In genomic region chr2:149059822-149060221, GRCh38 we compare ENCODE assay signal across 22 cellular contexts. TPM values are rescaled to one million over a fixed set of nuclear protein-coding genes. Genes with fewer than 3 reads are reported as not detected.
A peak's percentile ranks its signal among the peaks of the same experiment; 100 is the strongest.
DNase-seq lines count a peak whose midpoint lies in the region; ATAC-seq and TF ChIP-seq lines count a peak whose summit lies in the region.
"Had no signal": no experiment of that assay in that cellular context is flagged by ENCODE, and none has a peak within 500 bp of the region (broad histone marks: within the 10 kb centered on the region; RNA-seq: fewer than 3 reads in every experiment).

No MANE protein-coding gene starts in this region.

- H3K36me3 ChIP-seq in IMR-90 (ENCODE audit: control insufficient read depth, insufficient read depth, low read length) = no peaks in the 10 kb centered on the region
- no peaks in the 10 kb centered on the region for H3K36me3 ChIP-seq in endodermal cell (ENCODE audit: control insufficient read depth, insufficient read depth, low read length)
- no peaks in the 10 kb centered on the region for H3K36me3 ChIP-seq in mesendoderm (ENCODE audit: control insufficient read depth, insufficient read depth, low read length)
- H3K36me3 ChIP-seq: BE2C had no signal

- no peak overlapping the region for H3K4me3 ChIP-seq in IMR-90 (ENCODE audit: insufficient read depth, low read depth, low read length)
- no peak overlapping the region for H3K4me3 ChIP-seq in endodermal cell (ENCODE audit: low read length)
- H3K4me3 ChIP-seq in mesendoderm (ENCODE audit: low read length) = no peak overlapping the region
- H3K4me3 ChIP-seq: GM23248 had no signal

- H3K18ac ChIP-seq in IMR-90 (ENCODE audit: low read depth, low read length) = no peak overlapping the region; the same call in 1 of the 2 replicates
- H3K18ac ChIP-seq in mesendoderm (ENCODE audit: low read length) = no peak overlapping the region

- POLR2A ChIA-PET in IMR-90 (lab: Charles Lee; ENCODE audit: unreplicated experiment) = no interaction called here

- in situ Hi-C loops in IMR-90 (cut with MboI; ENCODE audit: low sequenced_read_pairs) = no loop called here

- TF ChIP-seq CTCF in IMR-90 (conservative IDR thresholded peaks at IDR 0.05; ENCODE audit: low read depth, low read length) = no peak
- TF ChIP-seq CTCF in endodermal cell (conservative IDR thresholded peaks at IDR 0.05) = no peak

- H4K20me1 ChIP-seq in IMR-90 (ENCODE audit: insufficient read depth, low read length) = no peaks in the 10 kb centered on the region

- H2AFZ ChIP-seq in IMR-90 (replicated peaks; ENCODE audit: low read length, poor library complexity) = no peak overlapping the region
- H2AFZ ChIP-seq: GM23248 had no signal

- no peaks in the 10 kb centered on the region for H3K79me2 ChIP-seq in mesendoderm (ENCODE audit: control insufficient read depth, insufficient read depth, low read length)

- no peak overlapping the region for H2AK9ac ChIP-seq in IMR-90 (replicated peaks; ENCODE audit: low read depth, low read length, poor library complexity)

- H3K79me1 ChIP-seq in IMR-90 (ENCODE audit: low read depth in 1 of 2, low read length in 2 of 2) = no peaks in the 10 kb centered on the region
- no peaks in the 10 kb centered on the region for H3K79me1 ChIP-seq in mesendoderm (ENCODE audit: low read length)

- H3K27ac ChIP-seq in IMR-90 (ENCODE audit: insufficient read depth, low read length) (no peak overlapping the region), endodermal cell (ENCODE audit: low read depth, low read length) (no peak overlapping the region), mesendoderm (ENCODE audit: low read depth, low read length) (no peak overlapping the region)
- H3K27ac ChIP-seq: GM23248 had no signal

- no peak overlapping the region for H3K23ac ChIP-seq in IMR-90 (ENCODE audit: low read depth, low read length)
- H3K23ac ChIP-seq in mesendoderm (ENCODE audit: low read length) = no peak overlapping the region

- H3K9me1 ChIP-seq in IMR-90 (ENCODE audit: insufficient read depth, low read length) = peaks cover 4% of the 10 kb centered on the region; the same call in 1 of the 2 replicates

- H2BK20ac ChIP-seq in IMR-90 (ENCODE audit: low read depth, low read length) = peak overlapping the region; percentile 64; the same call in 1 of the 2 replicates

- H3K56ac ChIP-seq in IMR-90 (ENCODE audit: extremely low read depth, insufficient read depth, low read length) (no peak overlapping the region), mesendoderm (ENCODE audit: low read length) (peak overlapping the region; percentile 6)

- TF ChIP-seq RAD21 in IMR-90 (IDR thresholded peaks at IDR 0.05; ENCODE audit: low read length) = no peak

- peaks cover 7% of the 10 kb centered on the region for H3K27me3 Mint-ChIP-seq in endodermal cell (ENCODE audit: insufficient read depth)
- H3K27me3 Mint-ChIP-seq: IgD-negative memory B cell had no signal

- H4K5ac ChIP-seq in IMR-90 (ENCODE audit: low read depth, low read length) = no peak overlapping the region
- no peak overlapping the region for H4K5ac ChIP-seq in mesendoderm (ENCODE audit: low read length)

- no peaks in the 10 kb centered on the region for H3K9me3 Mint-ChIP-seq in endodermal cell
- H3K9me3 Mint-ChIP-seq in stimulated activated effector memory CD8-positive, alpha-beta T cell treated with anti-CD3 and anti-CD28 coated beads, Interleukin-12 subunit alpha, Interleukin-12 subunit beta, amount 100 ng/mL, for 72 hours = no peaks in the 10 kb centered on the region
- H3K9me3 Mint-ChIP-seq: CD8-positive, alpha-beta memory T cell; IgD-negative memory B cell had no signal

- peak overlapping the region; percentile 55; the same call in 1 of the 2 replicates for H4K91ac ChIP-seq in IMR-90 (ENCODE audit: insufficient read depth, low read depth, low read length)

- H3K9ac ChIP-seq in IMR-90 (ENCODE audit: low read depth, low read length) (no peak overlapping the region), endodermal cell (ENCODE audit: extremely low read depth, low read length, poor library complexity, severe bottlenecking) (no peak overlapping the region), mesendoderm (ENCODE audit: low read length) (no peak overlapping the region)
- H3K9ac ChIP-seq: GM23248 had no signal

- H3K4ac ChIP-seq in IMR-90 (ENCODE audit: low read depth, low read length) = peak overlapping the region; percentile 33; the same call in 1 of the 2 replicates
- peak overlapping the region; percentile 43 for H3K4ac ChIP-seq in mesendoderm (ENCODE audit: low read depth, low read length)

- H4K8ac ChIP-seq in IMR-90 (ENCODE audit: low read depth in 2 of 2, low read length in 2 of 2) (no peak overlapping the region), mesendoderm (ENCODE audit: low read depth, low read length) (no peak overlapping the region)

- no peak overlapping the region for H3K4me3 Mint-ChIP-seq in endodermal cell
- no peak overlapping the region for H3K4me3 Mint-ChIP-seq in stimulated activated effector memory CD8-positive, alpha-beta T cell treated with anti-CD3 and anti-CD28 coated beads, Interleukin-12 subunit alpha, Interleukin-12 subunit beta, amount 100 ng/mL, for 72 hours
- H3K4me3 Mint-ChIP-seq: CD4-positive, CD25-positive, alpha-beta regulatory T cell; CD8-positive, alpha-beta memory T cell had no signal

- no peak overlapping the region for H3K27ac Mint-ChIP-seq in endodermal cell
- H3K27ac Mint-ChIP-seq in stimulated activated effector memory CD8-positive, alpha-beta T cell treated with anti-CD3 and anti-CD28 coated beads, Interleukin-12 subunit alpha, Interleukin-12 subunit beta, amount 100 ng/mL, for 72 hours = no peak overlapping the region
- H3K27ac Mint-ChIP-seq: CD4-positive, CD25-positive, alpha-beta regulatory T cell; CD8-positive, alpha-beta memory T cell; IgD-negative memory B cell had no signal

- H2BK15ac ChIP-seq in IMR-90 (ENCODE audit: low read depth, low read length) (no peak overlapping the region), mesendoderm (replicated peaks; ENCODE audit: low read depth) (no peak overlapping the region)

- no peaks in the 10 kb centered on the region for H3K9me3 ChIP-seq in IMR-90 (ENCODE audit: control insufficient read depth, insufficient read depth, low read length)
- H3K9me3 ChIP-seq in endodermal cell (ENCODE audit: control insufficient read depth, low read length) = no peaks in the 10 kb centered on the region
- H3K9me3 ChIP-seq: BE2C had no signal

- no peaks in the 10 kb centered on the region for H3K36me3 Mint-ChIP-seq in endodermal cell (ENCODE audit: low read depth)
- no peaks in the 10 kb centered on the region for H3K36me3 Mint-ChIP-seq in stimulated activated effector memory CD8-positive, alpha-beta T cell treated with anti-CD3 and anti-CD28 coated beads, Interleukin-12 subunit alpha, Interleukin-12 subunit beta, amount 100 ng/mL, for 72 hours
- H3K36me3 Mint-ChIP-seq: CD4-positive, CD25-positive, alpha-beta regulatory T cell; CD8-positive, alpha-beta memory T cell had no signal

- CTCF ChIA-PET in IMR-90 (lab: Yijun Ruan, JAX) = no interaction called here

- BruUV-seq in IMR-90 (replicated peaks; lab: Mats Ljungman, UMichigan) = no TSS peak

- H2BK120ac ChIP-seq in IMR-90 (ENCODE audit: low read depth, low read length) (peak overlapping the region; percentile 44; the same call in 1 of the 2 replicates), mesendoderm (ENCODE audit: low read depth, low read length) (no peak overlapping the region)

- intact Hi-C loops in IMR-90 (cut with micrococcal nuclease) = loop anchor here (5.0 kb wide), 1 partner anchor 828 kb away; no protein-coding TSS in a partner anchor

- DNase-seq in IMR-90 (no peak), endodermal cell (peak; percentile 41), mesendoderm (no peak), NAMALWA (ENCODE audit: low spot score) (no peak), amniotic stem cell (lab: John Stamatoyannopoulos, UW) (no peak)
- no peak for DNase-seq in stimulated activated effector memory CD8-positive, alpha-beta T cell treated with anti-CD3 and anti-CD28 coated beads, Interleukin-12 subunit alpha, Interleukin-12 subunit beta, amount 100 ng/mL, for 72 hours (ENCODE audit: low spot score in 2 of 2)
- DNase-seq: ACHN; BE2C; C1 segment of cervical spinal cord; CD4-positive, CD25-positive, alpha-beta regulatory T cell; CD8-positive, alpha-beta memory T cell; COR-L47; DMS 273 treated with DMSO at 0.1 percent for 48 hours; DMS53; DND-41; EL; GM23248; HCEC 1CT; KBM-7 had no signal

- H2BK5ac ChIP-seq in IMR-90 (ENCODE audit: low read depth, low read length, poor library complexity, severe bottlenecking) (no peak overlapping the region), mesendoderm (ENCODE audit: low read length) (no peak overlapping the region)

- H3K14ac ChIP-seq in IMR-90 (replicated peaks; ENCODE audit: low read depth, low read length) = no peak overlapping the region

- H2AK5ac ChIP-seq in IMR-90 (ENCODE audit: low read depth, low read length) (no peak overlapping the region; the same call in 1 of the 2 replicates), mesendoderm (ENCODE audit: low read length) (no peak overlapping the region)

- H3K27me3 ChIP-seq in IMR-90 (ENCODE audit: control insufficient read depth, insufficient read depth, low read length) = no peaks in the 10 kb centered on the region
- H3K27me3 ChIP-seq in endodermal cell (ENCODE audit: control insufficient read depth, insufficient read depth, low read length, poor library complexity, severe bottlenecking) = peaks cover 9% of the 10 kb centered on the region
- H3K27me3 ChIP-seq in mesendoderm (ENCODE audit: insufficient read depth, low read length, poor library complexity) = no peaks in the 10 kb centered on the region
- H3K27me3 ChIP-seq: BE2C had no signal

- dilution Hi-C loops in IMR-90 (cut with HindIII; ENCODE audit: low sequenced_read_pairs, unreplicated experiment) = no loop called here

- H3K4me1 ChIP-seq in IMR-90 (ENCODE audit: control insufficient read depth, insufficient read depth, low read length) (peaks cover 3% of the 10 kb centered on the region), endodermal cell (ENCODE audit: control insufficient read depth, insufficient read depth, low read length) (peaks cover 3% of the 10 kb centered on the region), mesendoderm (ENCODE audit: control insufficient read depth, low read depth, low read length) (peaks cover under 1% of the 10 kb centered on the region)
- H3K4me1 ChIP-seq: BE2C had no signal

- H3K4me1 Mint-ChIP-seq in endodermal cell = peaks cover 21% of the 10 kb centered on the region
- no peaks in the 10 kb centered on the region for H3K4me1 Mint-ChIP-seq in stimulated activated effector memory CD8-positive, alpha-beta T cell treated with anti-CD3 and anti-CD28 coated beads, Interleukin-12 subunit alpha, Interleukin-12 subunit beta, amount 100 ng/mL, for 72 hours
- H3K4me1 Mint-ChIP-seq: CD4-positive, CD25-positive, alpha-beta regulatory T cell; CD8-positive, alpha-beta memory T cell had no signal

- no CpG with 5 or more reads among the region's 1 CpG for WGBS in IMR-90 (ENCODE audit: extremely low coverage in 2 of 2, insufficient read length in 1 of 2), 2 experiments
- 83% methylated on average over 1 of the region's 1 CpG; no CpG with 5 or more reads in 1 of the 2 experiments for WGBS in endodermal cell (ENCODE audit: insufficient coverage in 1 of 2, insufficient read length in 1 of 2), 2 experiments
- WGBS in mesendoderm (ENCODE audit: extremely low coverage, insufficient coverage, low lambda C conversion rate) = no CpG with 5 or more reads among the region's 1 CpG

- no peak for TF ChIP-seq POLR2A in IMR-90 (IDR thresholded peaks at IDR 0.05; ENCODE audit: low read depth, low read length)

- ATAC-seq in IMR-90 (ENCODE audit: low read depth) (no peak), GM19467 (IDR thresholded peaks at IDR 0.05; ENCODE audit: unreplicated experiment) (no peak), HG03469 (IDR thresholded peaks at IDR 0.05; ENCODE audit: unreplicated experiment) (no peak)
- peak; percentile 24 for ATAC-seq in stimulated activated effector memory CD8-positive, alpha-beta T cell treated with anti-CD3 and anti-CD28 coated beads, Interleukin-12 subunit alpha, Interleukin-12 subunit beta, amount 100 ng/mL, for 72 hours

- H3K4me2 ChIP-seq in IMR-90 (ENCODE audit: low read depth, low read length) = no peak overlapping the region
- H3K4me2 ChIP-seq in mesendoderm (ENCODE audit: low read length) = no peak overlapping the region

RNA-seq across cellular contexts. Expression of gene LYPD6B, which starts 21.3 kb away (rescaled TPM):
- total RNA-seq in IMR-90 (2012; rRNA removed) (under 0.01 TPM in 1 of 2 replicates, not detected in the other), endodermal cell (10 to 100 TPM; 12.6 to 14.5 TPM)
- 0.05 and 0.16 TPM in 2 replicates for polyA plus RNA-seq in IMR-90 (2012; rRNA removed)
- 0.19 TPM in 1 of 2 replicates, not detected in the other for polyA plus RNA-seq in IMR-90 (2012; cell fraction: cytosol; rRNA removed)
- polyA plus RNA-seq in IMR-90 (2012; cell fraction: nucleus; rRNA removed; ENCODE audit: low replicate concordance) = 0.08 and 0.21 TPM in 2 replicates
- 5.6 TPM for polyA plus RNA-seq in endodermal cell (2013, experiment 1 of 2)
- 2.4 TPM for polyA plus RNA-seq in endodermal cell (2013, experiment 2 of 2)
- 1.8 TPM for polyA plus RNA-seq in mesendoderm (2013, experiment 1 of 2)
- 2.2 TPM for polyA plus RNA-seq in mesendoderm (2013, experiment 2 of 2)
- total RNA-seq: CD4-positive, CD25-positive, alpha-beta regulatory T cell; CD8-positive, alpha-beta memory T cell had no signal
- polyA plus RNA-seq: CD4-positive, CD25-positive, alpha-beta regulatory T cell; CD8-positive, alpha-beta memory T cell had no signal

Comparison
In these comparisons a context has a peak if more than half of its experiments do, and no peak if none do; other contexts are left out.
1. RNA of gene LYPD6B, which starts 21.3 kb away (total RNA-seq): 12.6 to 14.5 TPM in endodermal cell; under 0.01 TPM in IMR-90; every median in the first group is over 10 times any median in the second.